Comparison of ENCODE assay signal across 2 cellular contexts in genomic region chr21:46039891-46040660, GRCh38.
TF ChIP-seq lines count a peak whose summit lies in the region.

No MANE protein-coding gene starts in this region.

TF ChIP-seq in IMR-90, 13 proteins besides CTCF, POLR2A, EP300 and RAD21:
- TF ChIP-seq BHLHE40 (IDR thresholded peaks at IDR 0.05; ENCODE audit: low read depth, low read length) (no peak), CHD1 (IDR thresholded peaks at IDR 0.05; ENCODE audit: low read depth, low read length) (no peak), SMC3 (IDR thresholded peaks at IDR 0.05; ENCODE audit: low read depth, low read length) (no peak), NFE2L2 (IDR thresholded peaks at IDR 0.05; ENCODE audit: low read depth, low read length) (no peak), RFX5 (IDR thresholded peaks at IDR 0.05; ENCODE audit: low read depth, low read length) (no peak), USF2 (IDR thresholded peaks at IDR 0.05; ENCODE audit: low read depth, low read length) (no peak), MAFK (IDR thresholded peaks at IDR 0.05; ENCODE audit: low read depth, low read length) (no peak), FOS (IDR thresholded peaks at IDR 0.05; ENCODE audit: low read depth, low read length) (no peak), MXI1 (IDR thresholded peaks at IDR 0.05; ENCODE audit: borderline replicate concordance, low read depth, low read length) (no peak), ELK1 (IDR thresholded peaks at IDR 0.05; ENCODE audit: borderline replicate concordance, low read depth, low read length) (no peak), RCOR1 (IDR thresholded peaks at IDR 0.05; ENCODE audit: insufficient replicate concordance, low read length) (no peak), CEBPB (IDR thresholded peaks at IDR 0.05; ENCODE audit: low read depth, low read length) (no peak), MAZ (IDR thresholded peaks at IDR 0.05; ENCODE audit: borderline replicate concordance, low read depth, low read length) (no peak)

TF ChIP-seq in K562, 482 proteins besides CTCF, POLR2A, EP300 and RAD21:
- peak; percentile 24 for TF ChIP-seq ZFX (CRISPR knock-in tag; IDR thresholded peaks at IDR 0.05)
- TF ChIP-seq CREBBP (IDR thresholded peaks at IDR 0.05; ENCODE audit: low read depth, low read length), result no peak
- no peak for TF ChIP-seq WHSC1 (IDR thresholded peaks at IDR 0.05; ENCODE audit: low read length)
- TF ChIP-seq BACH1 (tag; IDR thresholded peaks at IDR 0.05), result no peak
